ENCODE assay signal across 26 cellular contexts in genomic region chr2:229170171-229170570, GRCh38.
DNase-seq lines count a peak whose midpoint lies in the region; FAIRE-seq and TF ChIP-seq lines count a peak whose summit lies in the region.
"Had no signal": no experiment of that assay in that cellular context is flagged by ENCODE, and none has a peak within 500 bp of the region (broad histone marks: within the 10 kb centered on the region; RNA-seq: fewer than 3 reads in every experiment).

No MANE protein-coding gene starts in this region.

- peaks cover 9% of the 10 kb centered on the region; the same call in 1 of the 2 replicates for H3K36me3 Mint-ChIP-seq in HFFc6 (ENCODE audit: low read depth)
- H3K36me3 Mint-ChIP-seq in activated T-helper 1 cell treated with anti-CD3 and anti-CD28 coated beads, Interleukin-12 subunit alpha, Interleukin-12 subunit beta, Interleukin-2, Interleukin-4 antibody, amounts not matched to agents 30 ng/mL and 10 ng/mL and 1 ng/mL, durations not matched to agents 14 hours and 24 hours and 36 hours (ENCODE audit: low read depth), result no peaks in the 10 kb centered on the region

- intact Hi-C loops in ascending aorta (cut with DNase I) (loop anchor here (10.0 kb wide), 1 partner anchor 275 kb away; no protein-coding TSS in a partner anchor), testis (cut with DNase I; ENCODE audit: low total_unique reads) (no loop called here)
- intact Hi-C loops in activated T-helper 1 cell treated with anti-CD3 and anti-CD28 coated beads, Interleukin-12 subunit alpha, Interleukin-12 subunit beta, Interleukin-2, Interleukin-4 antibody, amounts not matched to agents 30 ng/mL and 10 ng/mL and 1 ng/mL, durations not matched to agents 14 hours and 24 hours and 36 hours (cut with micrococcal nuclease), result no loop called here

- no peak for DNase-seq in HFFc6
- no peak for DNase-seq in ascending aorta (ENCODE audit: low spot score in 2 of 2)
- DNase-seq in fibroblast of pulmonary artery (ENCODE audit: low read depth), result peak; percentile 51
- DNase-seq in testis, result no peak
- DNase-seq in activated T-helper 1 cell treated with anti-CD3 and anti-CD28 coated beads, Interleukin-12 subunit alpha, Interleukin-12 subunit beta, Interleukin-2, Interleukin-4 antibody, amounts not matched to agents 30 ng/mL and 10 ng/mL and 1 ng/mL, durations not matched to agents 14 hours and 24 hours and 36 hours (ENCODE audit: low spot score), result no peak
- no peak for DNase-seq in MV-4-11 (lab: John Stamatoyannopoulos, UW)
- no peak for DNase-seq in GM12891 (ENCODE audit: insufficient read length, low spot score)
- DNase-seq: AML-193; CD4-positive, alpha-beta T cell; COR-L47; DMS53; H9; KBM-7; MG63; NCI-H2029; NCI-H446; NCI-H524 treated with DMSO at 0.1 percent for 48 hours; NCI-H774; NK-92 treated with Interleukin-12 subunit alpha and Interleukin-12 subunit beta, amount 100 ng/mL, for 24 hours; PC-3; SJCRH30 had no signal

- H3K4me3 Mint-ChIP-seq in HFFc6, result peak overlapping the region; percentile 16; the same call in 1 of the 2 replicates
- H3K4me3 Mint-ChIP-seq in activated T-helper 1 cell treated with anti-CD3 and anti-CD28 coated beads, Interleukin-12 subunit alpha, Interleukin-12 subunit beta, Interleukin-2, Interleukin-4 antibody, amounts not matched to agents 30 ng/mL and 10 ng/mL and 1 ng/mL, durations not matched to agents 14 hours and 24 hours and 36 hours, result no peak overlapping the region
- H3K4me3 Mint-ChIP-seq: CD4-positive, alpha-beta T cell; GM23338; H9 had no signal

- H3K4me1 ChIP-seq in ascending aorta (peaks cover 3 to 27% of the 10 kb centered on the region in 2 donors), testis (no peaks in the 10 kb centered on the region)
- H3K4me1 ChIP-seq: SJCRH30 had no signal

- FAIRE-seq in GM12891 (lab: Jason Lieb, UNC), result no peak
- FAIRE-seq: A204.1, G401.6 had no signal

- TF ChIP-seq POLR2A in testis (IDR thresholded peaks at IDR 0.05), result no peak
- TF ChIP-seq POLR2A in GM12891 (IDR thresholded peaks at IDR 0.05; ENCODE audit: low read depth, low read length), result no peak

- 65 to 66% methylated on average over 2 of the region's 2 CpGs for WGBS in testis, 2 donors

- H3K27ac Mint-ChIP-seq in HFFc6, result no peak overlapping the region
- no peak overlapping the region for H3K27ac Mint-ChIP-seq in activated T-helper 1 cell treated with anti-CD3 and anti-CD28 coated beads, Interleukin-12 subunit alpha, Interleukin-12 subunit beta, Interleukin-2, Interleukin-4 antibody, amounts not matched to agents 30 ng/mL and 10 ng/mL and 1 ng/mL, durations not matched to agents 14 hours and 24 hours and 36 hours
- H3K27ac Mint-ChIP-seq: CD4-positive, alpha-beta T cell; GM23338; H9 had no signal

- H3K9me3 Mint-ChIP-seq in HFFc6, result peaks cover 4% of the 10 kb centered on the region; the same call in 1 of the 2 replicates
- no peaks in the 10 kb centered on the region for H3K9me3 Mint-ChIP-seq in activated T-helper 1 cell treated with anti-CD3 and anti-CD28 coated beads, Interleukin-12 subunit alpha, Interleukin-12 subunit beta, Interleukin-2, Interleukin-4 antibody, amounts not matched to agents 30 ng/mL and 10 ng/mL and 1 ng/mL, durations not matched to agents 14 hours and 24 hours and 36 hours

- peaks cover 49% of the 10 kb centered on the region for H3K4me1 Mint-ChIP-seq in HFFc6 (ENCODE audit: low read depth)
- H3K4me1 Mint-ChIP-seq in activated T-helper 1 cell treated with anti-CD3 and anti-CD28 coated beads, Interleukin-12 subunit alpha, Interleukin-12 subunit beta, Interleukin-2, Interleukin-4 antibody, amounts not matched to agents 30 ng/mL and 10 ng/mL and 1 ng/mL, durations not matched to agents 14 hours and 24 hours and 36 hours (ENCODE audit: low read depth), result no peaks in the 10 kb centered on the region
- H3K4me1 Mint-ChIP-seq: H9 had no signal

- H3K27me3 ChIP-seq in ascending aorta, result no peaks in the 10 kb centered on the region
- H3K27me3 ChIP-seq in testis, result no peaks in the 10 kb centered on the region
- H3K27me3 ChIP-seq: BLaER1 treated with 17β-estradiol and CSF1 and Interleukin-3, amounts not matched to agents 10 nM and 100 nM; MG63; SJCRH30 had no signal

- H3K36me3 ChIP-seq in ascending aorta, result no peaks in the 10 kb centered on the region
- no peaks in the 10 kb centered on the region for H3K36me3 ChIP-seq in testis (ENCODE audit: low read depth, missing control alignments)
- H3K36me3 ChIP-seq: BLaER1 treated with 17β-estradiol and CSF1 and Interleukin-3, amounts not matched to agents 10 nM and 100 nM; SJCRH30 had no signal

- H3K27me3 Mint-ChIP-seq in HFFc6 (ENCODE audit: insufficient read depth), result no peaks in the 10 kb centered on the region
- H3K27me3 Mint-ChIP-seq in activated T-helper 1 cell treated with anti-CD3 and anti-CD28 coated beads, Interleukin-12 subunit alpha, Interleukin-12 subunit beta, Interleukin-2, Interleukin-4 antibody, amounts not matched to agents 30 ng/mL and 10 ng/mL and 1 ng/mL, durations not matched to agents 14 hours and 24 hours and 36 hours (ENCODE audit: insufficient read depth), result no peaks in the 10 kb centered on the region
- H3K27me3 Mint-ChIP-seq: CD4-positive, alpha-beta T cell had no signal

- no peak overlapping the region for H3K4me3 ChIP-seq in ascending aorta
- no peak overlapping the region for H3K4me3 ChIP-seq in fibroblast of pulmonary artery (replicated peaks; ENCODE audit: low read depth, low read length)
- no peak overlapping the region for H3K4me3 ChIP-seq in testis
- H3K4me3 ChIP-seq: BLaER1 treated with 17β-estradiol and CSF1 and Interleukin-3, amounts not matched to agents 10 nM and 100 nM; GM12878; GM23338; MG63; SJCRH30 had no signal

- peak overlapping the region; percentile 31 to 59 for H3K27ac ChIP-seq in ascending aorta
- peak overlapping the region; percentile 24 to 32 for H3K27ac ChIP-seq in testis
- H3K27ac ChIP-seq: BLaER1 treated with 17β-estradiol and CSF1 and Interleukin-3, amounts not matched to agents 10 nM and 100 nM; SJCRH30 had no signal

- TF ChIP-seq CTCF in HFFc6 (IDR thresholded peaks at IDR 0.05) (no peak), ascending aorta (IDR thresholded peaks at IDR 0.05) (no peak), fibroblast of pulmonary artery (IDR thresholded peaks at IDR 0.05; ENCODE audit: low read length, missing control alignments) (no peak), testis (IDR thresholded peaks at IDR 0.05) (no peak)

- peaks cover 0 to 11% of the 10 kb centered on the region in 2 donors for H3K9me3 ChIP-seq in ascending aorta
- H3K9me3 ChIP-seq in testis, result no peaks in the 10 kb centered on the region
- H3K9me3 ChIP-seq: SJCRH30 had no signal

TF ChIP-seq in GM12891, 5 proteins besides CTCF, POLR2A, EP300 and RAD21:
- no peak for TF ChIP-seq PAX5 (IDR thresholded peaks at IDR 0.05; ENCODE audit: insufficient read depth, low read length, severe bottlenecking)
- TF ChIP-seq POU2F2 (IDR thresholded peaks at IDR 0.05; ENCODE audit: low read depth, low read length), result no peak
- no peak for TF ChIP-seq POLR2AphosphoS5 (IDR thresholded peaks at IDR 0.05; ENCODE audit: low read depth, low read length)
- no peak for TF ChIP-seq TAF1 (IDR thresholded peaks at IDR 0.05; ENCODE audit: low read depth, low read length)
- TF ChIP-seq SPI1 (IDR thresholded peaks at IDR 0.05; ENCODE audit: low read depth, low read length), result no peak
